In the genomic region with DNA sequence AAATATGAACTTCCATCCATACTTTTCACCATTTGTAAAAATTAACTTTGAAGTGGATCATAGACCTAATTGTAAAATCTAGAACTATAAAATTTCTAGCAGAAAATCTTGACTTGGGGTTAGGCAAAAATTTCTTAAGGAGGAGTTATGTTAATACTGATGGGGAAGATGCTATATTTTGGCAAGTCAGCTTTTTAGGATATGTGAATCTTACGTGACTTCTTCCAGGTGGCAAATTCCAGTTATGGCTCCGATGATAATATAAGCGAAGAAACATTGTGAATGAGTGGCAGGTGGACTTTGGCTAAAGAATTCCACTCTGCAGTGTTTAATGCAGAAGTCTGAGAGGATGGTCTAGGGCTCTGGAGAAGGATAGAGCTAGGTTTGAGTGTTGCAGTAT, we compare ENCODE assay signal across 1 cellular context.
TF ChIP-seq lines count a peak whose summit lies in the region.

No MANE protein-coding gene starts in this region.

TF ChIP-seq in H1, 55 proteins besides CTCF, POLR2A, EP300 and RAD21:
- TF ChIP-seq EGR1 (IDR thresholded peaks at IDR 0.05; ENCODE audit: borderline replicate concordance, low read depth, low read length) = no peak
- TF ChIP-seq, protein P1, sequence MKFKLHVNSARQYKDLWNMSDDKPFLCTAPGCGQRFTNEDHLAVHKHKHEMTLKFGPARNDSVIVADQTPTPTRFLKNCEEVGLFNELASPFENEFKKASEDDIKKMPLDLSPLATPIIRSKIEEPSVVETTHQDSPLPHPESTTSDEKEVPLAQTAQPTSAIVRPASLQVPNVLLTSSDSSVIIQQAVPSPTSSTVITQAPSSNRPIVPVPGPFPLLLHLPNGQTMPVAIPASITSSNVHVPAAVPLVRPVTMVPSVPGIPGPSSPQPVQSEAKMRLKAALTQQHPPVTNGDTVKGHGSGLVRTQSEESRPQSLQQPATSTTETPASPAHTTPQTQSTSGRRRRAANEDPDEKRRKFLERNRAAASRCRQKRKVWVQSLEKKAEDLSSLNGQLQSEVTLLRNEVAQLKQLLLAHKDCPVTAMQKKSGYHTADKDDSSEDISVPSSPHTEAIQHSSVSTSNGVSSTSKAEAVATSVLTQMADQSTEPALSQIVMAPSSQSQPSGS (IDR thresholded peaks at IDR 0.05; ENCODE audit: low read length) = no peak
- no peak for TF ChIP-seq TAF7 (optimal IDR thresholded peaks at IDR 0.05; ENCODE audit: borderline replicate concordance, low read depth, low read length)
- no peak for TF ChIP-seq SUZ12 (IDR thresholded peaks at IDR 0.05; ENCODE audit: low read length)
- TF ChIP-seq SP1 (IDR thresholded peaks at IDR 0.05; ENCODE audit: low read depth, low read length) = no peak
- TF ChIP-seq SP2 (IDR thresholded peaks at IDR 0.05; ENCODE audit: low read length) = no peak
- TF ChIP-seq JUN (IDR thresholded peaks at IDR 0.05; ENCODE audit: low read depth, low read length) = no peak
- no peak for TF ChIP-seq JUND (IDR thresholded peaks at IDR 0.05; ENCODE audit: low read length)
- no peak for TF ChIP-seq BACH1 (IDR thresholded peaks at IDR 0.05; ENCODE audit: low read length)
- TF ChIP-seq SIX5 (IDR thresholded peaks at IDR 0.05; ENCODE audit: low read depth, low read length) = no peak
- no peak for TF ChIP-seq CREB1 (IDR thresholded peaks at IDR 0.05)
- TF ChIP-seq HDAC2 (IDR thresholded peaks at IDR 0.05; ENCODE audit: borderline replicate concordance in 1 of 2, low read depth in 2 of 2, low read length in 2 of 2) = no peak
- TF ChIP-seq BRCA1 (IDR thresholded peaks at IDR 0.05; ENCODE audit: low read depth, low read length) = no peak
